In genomic region chr5:134874831-134875655, GRCh38 we compare ENCODE assay signal across 8 cellular contexts. TPM values are rescaled to one million over a fixed set of nuclear protein-coding genes. Genes with fewer than 3 reads are reported as not detected.
DNase-seq lines count a peak whose midpoint lies in the region; FAIRE-seq and TF ChIP-seq lines count a peak whose summit lies in the region.

No MANE protein-coding gene starts in this region.

- 28% methylated on average over 20 of the region's 20 CpGs for WGBS in liver

- no peak for TF ChIP-seq CTCF in liver (IDR thresholded peaks at IDR 0.05; ENCODE audit: low read depth, low read length, missing input control)

- peak; percentile 70 for DNase-seq in Daoy (ENCODE audit: low read depth)
- DNase-seq in H54 (ENCODE audit: insufficient read length, low spot score): peak; percentile 86
- peak; percentile 48 for DNase-seq in NAMALWA (ENCODE audit: low spot score)
- peak; percentile 55 for DNase-seq in activated CD4-positive, alpha-beta T cell treated with anti-CD3 and anti-CD28 coated beads for 48 hours
- peak; percentile 5 to 28 for DNase-seq in stimulated activated CD4-positive, alpha-beta T cell treated with anti-CD3 and anti-CD28 coated beads, Interleukin-1b, Interleukin-23, amount 100 ng/mL, for 4 hours (ENCODE audit: low read depth in 2 of 2)
- no peak for DNase-seq in NCI-H2029 treated with DMSO at 0.1 percent for 48 hours (lab: John Stamatoyannopoulos, UW)

- TF ChIP-seq RAD21 in liver (IDR thresholded peaks at IDR 0.05): no peak

- peaks cover 27 to 28% of the 10 kb centered on the region in 2 donors for H3K4me1 ChIP-seq in duodenal mucosa (ENCODE audit: control insufficient read depth in 1 of 2, insufficient read depth in 2 of 2, low read length in 2 of 2)
- H3K4me1 ChIP-seq in liver (ENCODE audit: control insufficient read depth in 4 of 4, insufficient read depth in 4 of 4, low read length in 3 of 4): peaks cover 0 to 11% (median 5%) of the 10 kb centered on the region in 4 donors

- peak; percentile 48 for FAIRE-seq in H54 (lab: Jason Lieb, UNC)

- H3K9me3 ChIP-seq in duodenal mucosa (ENCODE audit: control insufficient read depth in 1 of 2, low read length in 2 of 2): no peaks in the 10 kb centered on the region
- H3K9me3 ChIP-seq in liver (ENCODE audit: control insufficient read depth in 4 of 4, low read length in 3 of 4): no peaks in the 10 kb centered on the region

- peak overlapping the region; percentile 74 to 96 for H3K4me3 ChIP-seq in duodenal mucosa (ENCODE audit: low read depth in 1 of 2, low read length in 2 of 2)
- H3K4me3 ChIP-seq in liver (ENCODE audit: low read depth in 1 of 3, low read length in 3 of 3): peak overlapping the region; percentile 71 to 82 (median 81)

- peak overlapping the region; percentile 80 for H3K9ac ChIP-seq in duodenal mucosa (ENCODE audit: low read depth in 1 of 2, low read length in 2 of 2)
- peak overlapping the region; percentile 78 to 89 for H3K9ac ChIP-seq in liver (ENCODE audit: low read depth in 1 of 2, low read length in 2 of 2)

- H3K27me3 ChIP-seq in duodenal mucosa (ENCODE audit: control insufficient read depth in 1 of 2, insufficient read depth in 2 of 2, low read length in 2 of 2): no peaks in the 10 kb centered on the region
- H3K27me3 ChIP-seq in liver (ENCODE audit: control insufficient read depth in 4 of 4, insufficient read depth in 4 of 4, low read length in 3 of 4): no peaks in the 10 kb centered on the region

- H3K27ac ChIP-seq in duodenal mucosa (ENCODE audit: low read depth, low read length): peak overlapping the region; percentile 92
- peak overlapping the region; percentile 73 to 87 for H3K27ac ChIP-seq in liver (ENCODE audit: low read depth in 1 of 2, low read length in 2 of 2)

- no peaks in the 10 kb centered on the region for H3K36me3 ChIP-seq in duodenal mucosa (ENCODE audit: control insufficient read depth in 1 of 2, insufficient read depth in 2 of 2, low read length in 2 of 2)
- H3K36me3 ChIP-seq in liver (ENCODE audit: control insufficient read depth in 4 of 4, insufficient read depth in 3 of 4, low read depth in 1 of 4, low read length in 3 of 4): no peaks in the 10 kb centered on the region

- no peak; the same call in 1 of the 2 replicates for TF ChIP-seq POLR2A in H54 (IDR thresholded peaks at IDR 0.05; ENCODE audit: low read depth, low read length)

TF ChIP-seq in liver, 16 proteins besides CTCF, POLR2A, EP300 and RAD21:
- TF ChIP-seq TAF1 (conservative IDR thresholded peaks at IDR 0.05): no peak
- peak in 1 of 2 donors; percentile 33 for TF ChIP-seq JUND (IDR thresholded peaks at IDR 0.05)

RNA-seq across cellular contexts. Expression of gene TXNDC15, which starts 0.9 kb away (rescaled TPM):
- total RNA-seq in Daoy (2014; rRNA removed; shearing (Covaris generic)): 62.2 and 64.4 TPM in 2 replicates
- total RNA-seq in liver: 10 to 100 TPM; 35.3 to 53.1 TPM
- 10 to 100 TPM; 29.3 to 53.0 TPM for polyA plus RNA-seq in liver

RNA-seq across cellular contexts. Expression of gene C5orf24, which starts 29.3 kb away (rescaled TPM):
- 27.7 and 35.0 TPM in 2 replicates for total RNA-seq in Daoy (2014; rRNA removed; shearing (Covaris generic))
- 10 to 100 TPM; 21.5 to 48.9 TPM for total RNA-seq in liver
- 10 to 100 TPM; 14.5 to 25.3 TPM for polyA plus RNA-seq in liver

RNA-seq across cellular contexts. Expression of gene PCBD2, which starts 29.9 kb away (rescaled TPM):
- 3.7 and 8.7 TPM in 2 replicates for total RNA-seq in Daoy (2014; rRNA removed; shearing (Covaris generic))
- 10 to 100 TPM in 1 of 2 donors, 1 to 10 TPM in 1; 8.3 to 12.4 TPM for total RNA-seq in liver
- 10 to 100 TPM in 1 of 2 donors, 1 to 10 TPM in 1; 5.9 to 12.8 TPM for polyA plus RNA-seq in liver
